Comparison of ENCODE assay signal across 25 cellular contexts in the genomic region with DNA sequence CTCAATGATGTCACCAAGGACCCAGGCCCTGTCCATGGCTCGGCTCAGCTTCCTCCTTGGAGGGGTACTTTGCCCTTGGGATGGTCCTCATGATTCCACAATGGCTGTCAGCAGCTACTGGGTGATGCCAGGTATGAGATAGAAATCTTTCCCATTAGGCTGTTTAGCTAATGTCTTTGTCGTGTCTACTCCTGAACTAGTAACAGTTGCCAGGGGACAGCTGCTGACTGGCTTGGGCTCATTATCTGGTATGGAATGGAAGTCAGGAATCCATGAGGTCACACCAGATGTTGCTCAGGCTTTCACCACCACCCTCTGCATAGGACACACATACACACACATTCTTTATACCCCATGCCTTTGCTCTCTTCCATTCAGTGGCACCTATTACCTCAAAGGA. TPM values are rescaled to one million over a fixed set of nuclear protein-coding genes. Genes with fewer than 3 reads are reported as not detected.
A peak's percentile ranks its signal among the peaks of the same experiment; 100 is the strongest.
DNase-seq lines count a peak whose midpoint lies in the region; ATAC-seq and TF ChIP-seq lines count a peak whose summit lies in the region.
"Had no signal": no experiment of that assay in that cellular context is flagged by ENCODE, and none has a peak within 500 bp of the region (broad histone marks: within the 10 kb centered on the region; RNA-seq: fewer than 3 reads in every experiment).

No MANE protein-coding gene starts in this region.

- WGBS in mesendoderm (ENCODE audit: extremely low coverage, insufficient coverage, low lambda C conversion rate), result no CpG with 5 or more reads among the region's 2 CpGs

- ATAC-seq in mucosa of descending colon (no peak), GM21723 (IDR thresholded peaks at IDR 0.05; ENCODE audit: unreplicated experiment) (no peak)
- no peak for ATAC-seq in naive thymus-derived CD4-positive, alpha-beta T cell
- ATAC-seq: GM12878; naive thymus-derived CD8-positive, alpha-beta T cell; pancreas; stimulated activated naive CD8-positive, alpha-beta T cell treated with anti-CD3 and anti-CD28 coated beads, Interleukin-15, amount 100 ng/mL, for 72 hours; T-helper 17 cell had no signal

- H3K4ac ChIP-seq in mesendoderm (ENCODE audit: low read depth, low read length), result no peak overlapping the region

- DNase-seq in AG20443 (ENCODE audit: low spot score) (peak; percentile 86), HFF-Myc (ENCODE audit: extremely low read depth, low read depth) (peak; percentile 35), cardiac fibroblast (ENCODE audit: low read depth in 2 of 2) (peak; percentile 35 to 38), mesendoderm (peak; percentile 55), Ammon's horn (ENCODE audit: low spot score) (no peak), mucosa of descending colon (no peak)
- no peak for DNase-seq in naive thymus-derived CD4-positive, alpha-beta T cell
- DNase-seq: activated CD4-positive, alpha-beta memory T cell treated with anti-CD3 and anti-CD28 coated beads, Interleukin-2, amount 10 ng/mL, durations not matched to agents 7 days and 5 days; activated naive CD4-positive, alpha-beta T cell treated with anti-CD3 and anti-CD28 coated beads for 36 hours; activated T-cell treated with anti-CD3 and anti-CD28 coated beads, Interleukin-2, amount 50 U/mL, for 1 hour; AML-193; Calu3; glutamatergic neuron; MG63; naive thymus-derived CD8-positive, alpha-beta T cell; NCI-H1694 treated with DMSO at 0.1 percent for 48 hours; stimulated activated naive CD8-positive, alpha-beta T cell treated with anti-CD3 and anti-CD28 coated beads, Interleukin-15, amount 100 ng/mL, for 72 hours; T-helper 17 cell had no signal

- H3K4me3 Mint-ChIP-seq in naive thymus-derived CD4-positive, alpha-beta T cell, result no peak overlapping the region
- H3K4me3 Mint-ChIP-seq: activated CD4-positive, alpha-beta memory T cell treated with anti-CD3 and anti-CD28 coated beads, Interleukin-2, amount 10 ng/mL, durations not matched to agents 7 days and 5 days; activated naive CD4-positive, alpha-beta T cell treated with anti-CD3 and anti-CD28 coated beads for 36 hours; naive thymus-derived CD8-positive, alpha-beta T cell; stimulated activated naive CD8-positive, alpha-beta T cell treated with anti-CD3 and anti-CD28 coated beads, Interleukin-15, amount 100 ng/mL, for 72 hours; T-helper 17 cell had no signal

- no peak overlapping the region for H3K18ac ChIP-seq in mesendoderm (ENCODE audit: low read length)

- no peaks in the 10 kb centered on the region for H3K36me3 ChIP-seq in mesendoderm (ENCODE audit: control insufficient read depth, insufficient read depth, low read length)
- H3K36me3 ChIP-seq in mucosa of descending colon (ENCODE audit: low read depth), result no peaks in the 10 kb centered on the region
- H3K36me3 ChIP-seq in naive thymus-derived CD4-positive, alpha-beta T cell (ENCODE audit: control insufficient read depth in 2 of 3, insufficient read depth in 3 of 3, low read length in 3 of 3), result no peaks in the 10 kb centered on the region
- H3K36me3 ChIP-seq: MG63, pancreas, sigmoid colon had no signal

- no peak overlapping the region for H3K56ac ChIP-seq in mesendoderm (ENCODE audit: low read length)

- H3K4me3 ChIP-seq in HFF-Myc (replicated peaks; ENCODE audit: low read depth, low read length) (no peak overlapping the region), cardiac fibroblast (replicated peaks in 1 of 2; ENCODE audit: low read depth in 2 of 2, low read length in 2 of 2) (no peak overlapping the region), mesendoderm (ENCODE audit: low read length) (no peak overlapping the region), mucosa of descending colon (no peak overlapping the region)
- no peak overlapping the region for H3K4me3 ChIP-seq in naive thymus-derived CD4-positive, alpha-beta T cell (ENCODE audit: low read length)
- H3K4me3 ChIP-seq: coronary artery, GM12878, MG63, pancreas, sigmoid colon had no signal

- CTCF ChIA-PET in naive thymus-derived CD4-positive, alpha-beta T cell (lab: Charles Lee), result no interaction called here

- H3K79me1 ChIP-seq in mesendoderm (ENCODE audit: low read length), result no peaks in the 10 kb centered on the region

- H3K9me3 ChIP-seq in mucosa of descending colon, result no peaks in the 10 kb centered on the region
- H3K9me3 ChIP-seq in naive thymus-derived CD4-positive, alpha-beta T cell (ENCODE audit: control insufficient read depth in 2 of 3, low read length in 3 of 3), result no peaks in the 10 kb centered on the region
- H3K9me3 ChIP-seq: MG63, pancreas, sigmoid colon had no signal

- intact Hi-C loops in mucosa of descending colon (cut with DNase I, micrococcal nuclease), result no loop called here
- intact Hi-C loops in naive thymus-derived CD4-positive, alpha-beta T cell (cut with micrococcal nuclease), result no loop called here

- no peak overlapping the region for H2BK15ac ChIP-seq in mesendoderm (replicated peaks; ENCODE audit: low read depth)

- H3K9me3 Mint-ChIP-seq in naive thymus-derived CD4-positive, alpha-beta T cell, result peaks cover 0 to 2% (median 0%) of the 10 kb centered on the region in 11 donors
- H3K9me3 Mint-ChIP-seq: activated CD4-positive, alpha-beta memory T cell treated with anti-CD3 and anti-CD28 coated beads, Interleukin-2, amount 10 ng/mL, durations not matched to agents 7 days and 5 days; activated naive CD4-positive, alpha-beta T cell treated with anti-CD3 and anti-CD28 coated beads for 36 hours; naive thymus-derived CD8-positive, alpha-beta T cell; stimulated activated naive CD8-positive, alpha-beta T cell treated with anti-CD3 and anti-CD28 coated beads, Interleukin-15, amount 100 ng/mL, for 72 hours had no signal

- H3K27me3 Mint-ChIP-seq in naive thymus-derived CD4-positive, alpha-beta T cell, result peaks cover 35 to 50% (median 42%) of the 10 kb centered on the region in 5 donors

- peaks cover 0 to 5% (median 0%) of the 10 kb centered on the region in 7 donors for H3K4me1 Mint-ChIP-seq in naive thymus-derived CD4-positive, alpha-beta T cell
- H3K4me1 Mint-ChIP-seq: naive thymus-derived CD8-positive, alpha-beta T cell; stimulated activated naive CD8-positive, alpha-beta T cell treated with anti-CD3 and anti-CD28 coated beads, Interleukin-15, amount 100 ng/mL, for 72 hours had no signal

- H3K27ac ChIP-seq in mesendoderm (ENCODE audit: low read depth, low read length), result no peak overlapping the region
- no peak overlapping the region for H3K27ac ChIP-seq in naive thymus-derived CD4-positive, alpha-beta T cell (ENCODE audit: low read depth, low read length)
- H3K27ac ChIP-seq: coronary artery, pancreas, sigmoid colon had no signal

- no peak overlapping the region for H3K9ac ChIP-seq in mesendoderm (ENCODE audit: low read length)

- no peaks in the 10 kb centered on the region for H3K36me3 Mint-ChIP-seq in naive thymus-derived CD4-positive, alpha-beta T cell
- H3K36me3 Mint-ChIP-seq: naive thymus-derived CD8-positive, alpha-beta T cell had no signal

- H3K4me1 ChIP-seq in mesendoderm (ENCODE audit: control insufficient read depth, low read depth, low read length) (no peaks in the 10 kb centered on the region), mucosa of descending colon (ENCODE audit: low read depth) (no peaks in the 10 kb centered on the region)
- no peaks in the 10 kb centered on the region for H3K4me1 ChIP-seq in naive thymus-derived CD4-positive, alpha-beta T cell (ENCODE audit: control insufficient read depth in 2 of 2, insufficient read depth in 2 of 2, low read length in 2 of 2)
- H3K4me1 ChIP-seq: pancreas, sigmoid colon had no signal

- H4K5ac ChIP-seq in mesendoderm (ENCODE audit: low read length), result no peak overlapping the region

- no peak overlapping the region for H3K23ac ChIP-seq in mesendoderm (ENCODE audit: low read length)

- H4K8ac ChIP-seq in mesendoderm (ENCODE audit: low read depth, low read length), result no peak overlapping the region

- no peaks in the 10 kb centered on the region for H3K79me2 ChIP-seq in mesendoderm (ENCODE audit: control insufficient read depth, insufficient read depth, low read length)

- POLR2A ChIA-PET in naive thymus-derived CD4-positive, alpha-beta T cell (lab: Charles Lee), result no interaction called here

- no peak overlapping the region for H2AK5ac ChIP-seq in mesendoderm (ENCODE audit: low read length)

- no peak overlapping the region for H3K4me2 ChIP-seq in mesendoderm (ENCODE audit: low read length)

- no peak for TF ChIP-seq CTCF in HFF-Myc (IDR thresholded peaks at IDR 0.05; ENCODE audit: low read depth, low read length, missing control alignments)
- no peak for TF ChIP-seq CTCF in cardiac fibroblast (IDR thresholded peaks at IDR 0.05; ENCODE audit: low read depth, low read length)
- TF ChIP-seq CTCF in mucosa of descending colon (IDR thresholded peaks at IDR 0.05), result no peak

- no peak overlapping the region for H2BK120ac ChIP-seq in mesendoderm (ENCODE audit: low read depth, low read length)

- H3K27ac Mint-ChIP-seq in naive thymus-derived CD4-positive, alpha-beta T cell, result no peak overlapping the region
- H3K27ac Mint-ChIP-seq: activated CD4-positive, alpha-beta memory T cell treated with anti-CD3 and anti-CD28 coated beads, Interleukin-2, amount 10 ng/mL, durations not matched to agents 7 days and 5 days; activated naive CD4-positive, alpha-beta T cell treated with anti-CD3 and anti-CD28 coated beads for 36 hours; stimulated activated naive CD8-positive, alpha-beta T cell treated with anti-CD3 and anti-CD28 coated beads, Interleukin-15, amount 100 ng/mL, for 72 hours; T-helper 17 cell had no signal

- peaks cover 2% of the 10 kb centered on the region for H3K27me3 ChIP-seq in mesendoderm (ENCODE audit: insufficient read depth, low read length, poor library complexity)
- H3K27me3 ChIP-seq in naive thymus-derived CD4-positive, alpha-beta T cell (ENCODE audit: control insufficient read depth in 2 of 2, insufficient read depth in 2 of 2, low read length in 2 of 2), result no peaks in the 10 kb centered on the region
- H3K27me3 ChIP-seq: MG63, pancreas had no signal

- H2BK5ac ChIP-seq in mesendoderm (ENCODE audit: low read length), result no peak overlapping the region

RNA-seq across cellular contexts. Expression of a gene that starts 9.2 kb away (rescaled TPM):
- polyA plus RNA-seq in mesendoderm (2013, experiment 1 of 2), result 0.49 TPM
- 0.49 TPM for polyA plus RNA-seq in mesendoderm (2013, experiment 2 of 2)
- total RNA-seq in mucosa of descending colon, result 10 to 100 TPM in 1 of 3 donors, 1 to 10 TPM in 2; 5.1 to 69.5 (median 8.6) TPM
- total RNA-seq in naive thymus-derived CD4-positive, alpha-beta T cell, result not detected
- polyA plus RNA-seq in naive thymus-derived CD4-positive, alpha-beta T cell, result not detected
- total RNA-seq: activated naive CD4-positive, alpha-beta T cell treated with anti-CD3 and anti-CD28 coated beads for 36 hours; Calu3; liver; naive thymus-derived CD8-positive, alpha-beta T cell; T-helper 17 cell had no signal
- polyA plus RNA-seq: naive thymus-derived CD8-positive, alpha-beta T cell had no signal

RNA-seq across cellular contexts. Expression of a gene that starts 18.9 kb away (rescaled TPM):
- 57.2 TPM for polyA plus RNA-seq in mesendoderm (2013, experiment 1 of 2)
- 56.2 TPM for polyA plus RNA-seq in mesendoderm (2013, experiment 2 of 2)
- 10 to 100 TPM in 1 of 3 donors, 1 to 10 TPM in 2; 4.4 to 18.8 (median 5.8) TPM for total RNA-seq in mucosa of descending colon
- 10 to 100 TPM in 1 of 5 experiments, 1 to 10 TPM in 2, under 1 TPM in 1, not detected in 1; 0.83 to 58.2 (median 1.3) TPM for total RNA-seq in naive thymus-derived CD4-positive, alpha-beta T cell
- polyA plus RNA-seq in naive thymus-derived CD4-positive, alpha-beta T cell, result under 1 TPM in 1 of 2 donors, not detected in 1; 0.21 TPM

RNA-seq across cellular contexts. Expression of a gene that starts 32.8 kb away (rescaled TPM):
- polyA plus RNA-seq in mesendoderm (2013, experiment 1 of 2), result 0.06 TPM
- 0.04 TPM for polyA plus RNA-seq in mesendoderm (2013, experiment 2 of 2)
- not detected for total RNA-seq in mucosa of descending colon
- not detected for total RNA-seq in naive thymus-derived CD4-positive, alpha-beta T cell
- polyA plus RNA-seq in naive thymus-derived CD4-positive, alpha-beta T cell, result not detected
- total RNA-seq: activated CD4-positive, alpha-beta memory T cell treated with anti-CD3 and anti-CD28 coated beads, Interleukin-2, amount 10 ng/mL, durations not matched to agents 7 days and 5 days; activated naive CD4-positive, alpha-beta T cell treated with anti-CD3 and anti-CD28 coated beads for 36 hours; Calu3; GM12878; liver; naive thymus-derived CD8-positive, alpha-beta T cell; pancreas; sigmoid colon; T-helper 17 cell; ureter had no signal
- polyA plus RNA-seq: liver; naive thymus-derived CD8-positive, alpha-beta T cell; pancreas had no signal

RNA-seq across cellular contexts. Expression of a gene that starts 39.3 kb away (rescaled TPM):
- 1,199 TPM for polyA plus RNA-seq in mesendoderm (2013, experiment 1 of 2)
- 1,164 TPM for polyA plus RNA-seq in mesendoderm (2013, experiment 2 of 2)
- total RNA-seq in mucosa of descending colon, result 100 to 1,000 TPM; 128 to 260 (median 236) TPM
- 100 to 1,000 TPM in 1 of 5 experiments, 10 to 100 TPM in 4; 17.9 to 195 (median 24.1) TPM for total RNA-seq in naive thymus-derived CD4-positive, alpha-beta T cell
- 10 to 100 TPM; 21.5 to 23.1 TPM for polyA plus RNA-seq in naive thymus-derived CD4-positive, alpha-beta T cell

RNA-seq across cellular contexts. Expression of a gene that starts 42.5 kb away (rescaled TPM):
- polyA plus RNA-seq in mesendoderm (2013, experiment 1 of 2), result 0.41 TPM
- 0.32 TPM for polyA plus RNA-seq in mesendoderm (2013, experiment 2 of 2)
- total RNA-seq in mucosa of descending colon, result 10 to 100 TPM in 2 of 3 donors, 1 to 10 TPM in 1; 6.7 to 45.7 (median 37.0) TPM
- not detected for total RNA-seq in naive thymus-derived CD4-positive, alpha-beta T cell
- not detected for polyA plus RNA-seq in naive thymus-derived CD4-positive, alpha-beta T cell
- total RNA-seq: activated naive CD4-positive, alpha-beta T cell treated with anti-CD3 and anti-CD28 coated beads for 36 hours; naive thymus-derived CD8-positive, alpha-beta T cell; T-helper 17 cell had no signal
- polyA plus RNA-seq: naive thymus-derived CD8-positive, alpha-beta T cell had no signal

Comparison
In these comparisons a context has a peak if more than half of its experiments do, and no peak if none do; other contexts are left out.
1. DNase-seq: peak in AG20443 (single experiment), HFF-Myc (single experiment), cardiac fibroblast (2 of 2) and mesendoderm (single experiment); none in Ammon's horn (single experiment), mucosa of descending colon (0 of 3) and naive thymus-derived CD4-positive, alpha-beta T cell (0 of 9).
2. RNA of a gene that starts 9.2 kb away (total RNA-seq): 5.1 to 69.5 TPM in mucosa of descending colon; not detected in naive thymus-derived CD4-positive, alpha-beta T cell; every median in the first group is over 4 times any median in the second.